In the genomic region with DNA sequence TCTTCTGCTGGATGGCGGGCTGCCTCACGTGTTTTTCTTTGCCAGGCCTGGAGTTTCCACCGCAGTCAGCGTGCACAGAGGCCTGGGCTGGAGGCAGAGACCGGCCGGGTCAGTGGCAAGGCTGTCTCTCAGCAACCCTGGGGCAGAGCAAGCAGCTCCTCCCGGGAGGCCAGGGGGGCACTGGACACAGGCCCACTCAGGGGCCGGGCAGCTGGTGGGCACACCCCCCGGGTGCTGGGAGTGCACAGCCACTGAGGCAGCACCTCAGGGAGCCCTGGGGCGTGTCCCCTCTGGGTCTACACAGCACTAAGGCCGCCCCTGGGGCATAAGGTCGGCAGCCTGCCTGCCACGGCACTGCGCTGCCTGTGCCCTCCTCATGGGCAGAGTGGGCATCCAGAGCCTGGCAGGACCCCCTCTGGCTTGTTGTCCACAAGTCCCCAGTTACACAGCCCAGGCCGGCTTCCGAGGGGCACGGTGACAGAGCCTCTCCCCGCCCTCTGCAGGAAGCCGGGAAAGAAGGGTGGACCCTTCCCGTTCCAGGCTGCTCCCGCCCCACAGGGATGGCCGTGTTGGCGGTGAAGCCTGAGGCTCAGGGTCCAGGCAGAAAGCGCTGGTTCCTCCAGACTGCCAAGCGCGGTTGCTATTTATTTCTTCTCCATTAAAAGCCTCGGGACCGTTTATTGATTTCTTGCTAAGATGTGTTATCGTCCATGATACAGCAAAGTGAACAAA, we compare ENCODE assay signal across 31 cellular contexts. TPM values are rescaled to one million over a fixed set of nuclear protein-coding genes. Genes with fewer than 3 reads are reported as not detected.
"Had no signal": no experiment of that assay in that cellular context is flagged by ENCODE, and none has a peak within 500 bp of the region (broad histone marks: within the 10 kb centered on the region; RNA-seq: fewer than 3 reads in every experiment).

No MANE protein-coding gene starts in this region.

- DNase-seq: activated CD4-positive, alpha-beta memory T cell treated with anti-CD3 and anti-CD28 coated beads, Interleukin-2, amount 10 ng/mL, durations not matched to agents 7 days and 5 days; activated CD4-positive, alpha-beta T cell treated with anti-CD3 and anti-CD28 coated beads, Interleukin-2, amount 10 ng/mL, durations not matched to agents 24 days and 14 days; activated CD8-positive, alpha-beta memory T cell treated with anti-CD3 and anti-CD28 coated beads, Interleukin-2, amount 10 ng/mL, durations not matched to agents 7 days and 5 days; activated gamma-delta T cell; effector memory CD8-positive, alpha-beta T cell; glutamatergic neuron; hippocampal formation; kidney glomerular epithelial cell; left ventricle myocardium inferior; naive thymus-derived CD8-positive, alpha-beta T cell; occipital lobe; small intestine; stimulated activated CD4-positive, alpha-beta T cell treated with anti-CD3 and anti-CD28 coated beads, Interleukin-2, amount 100 ng/mL, for 24 hours; stomach; uterus had no signal

- H3K4me1 ChIP-seq: breast epithelium, uterus had no signal

- H3K4me3 ChIP-seq: adrenal gland, breast epithelium, esophagus muscularis mucosa, left ventricle myocardium inferior, stomach, suprapubic skin, tibial nerve, uterus had no signal

- H3K9me3 ChIP-seq: adrenal gland, breast epithelium, esophagus muscularis mucosa, left ventricle myocardium inferior, stomach, suprapubic skin, tibial nerve, uterus had no signal

- H3K36me3 ChIP-seq: adrenal gland, breast epithelium, esophagus muscularis mucosa, left ventricle myocardium inferior, stomach, suprapubic skin, tibial nerve, uterus had no signal

- H3K27ac ChIP-seq: breast epithelium, esophagus muscularis mucosa, left ventricle myocardium inferior, stomach, suprapubic skin, tibial nerve, uterus had no signal

- ATAC-seq: activated CD8-positive, alpha-beta memory T cell treated with anti-CD3 and anti-CD28 coated beads, Interleukin-2, amount 10 ng/mL, durations not matched to agents 7 days and 5 days; activated naive CD4-positive, alpha-beta T cell treated with anti-CD3 and anti-CD28 coated beads, Interleukin-2, amount 50 U/mL, for 72 hours; effector memory CD8-positive, alpha-beta T cell; naive thymus-derived CD8-positive, alpha-beta T cell; sciatic nerve; stimulated activated effector memory CD8-positive, alpha-beta T cell treated with anti-CD3 and anti-CD28 coated beads, Interleukin-12 subunit alpha, Interleukin-12 subunit beta, amount 100 ng/mL, for 72 hours had no signal

- FAIRE-seq: astrocyte, colon, frontal cortex, small intestine had no signal

RNA-seq across cellular contexts. Expression of a gene that starts 18.5 kb away (rescaled TPM):
- total RNA-seq: activated CD4-positive, alpha-beta memory T cell treated with anti-CD3 and anti-CD28 coated beads, Interleukin-2, amount 10 ng/mL, durations not matched to agents 7 days and 5 days; activated CD4-positive, alpha-beta T cell treated with anti-CD3 and anti-CD28 coated beads, Interleukin-2, amount 10 ng/mL, durations not matched to agents 24 days and 14 days; activated CD8-positive, alpha-beta memory T cell treated with anti-CD3 and anti-CD28 coated beads, Interleukin-2, amount 10 ng/mL, durations not matched to agents 7 days and 5 days; activated naive CD4-positive, alpha-beta T cell treated with anti-CD3 and anti-CD28 coated beads, Interleukin-2, amount 50 U/mL, for 72 hours; activated T-helper 1 cell treated with anti-CD3 and anti-CD28 coated beads, Interleukin-12 subunit alpha, Interleukin-12 subunit beta, Interleukin-2, Interleukin-4 antibody, amounts not matched to agents 30 ng/mL and 10 ng/mL and 1 ng/mL, durations not matched to agents 14 hours and 24 hours and 36 hours; astrocyte; breast epithelium; left ventricle myocardium inferior; naive thymus-derived CD8-positive, alpha-beta T cell; occipital lobe; stomach; T-helper 2 cell treated with Interferon-gamma antibody and Interleukin-4, amounts not matched to agents 100 ng/mL and 5 ng/mL, for 36 hours had no signal
- polyA plus RNA-seq: naive thymus-derived CD8-positive, alpha-beta T cell had no signal

RNA-seq across cellular contexts. Expression of a gene that starts 29.1 kb away (rescaled TPM):
- total RNA-seq: activated CD4-positive, alpha-beta memory T cell treated with anti-CD3 and anti-CD28 coated beads, Interleukin-2, amount 10 ng/mL, durations not matched to agents 7 days and 5 days; activated CD4-positive, alpha-beta T cell treated with anti-CD3 and anti-CD28 coated beads, Interleukin-2, amount 10 ng/mL, durations not matched to agents 24 days and 14 days; activated CD8-positive, alpha-beta memory T cell treated with anti-CD3 and anti-CD28 coated beads, Interleukin-2, amount 10 ng/mL, durations not matched to agents 7 days and 5 days; activated naive CD4-positive, alpha-beta T cell treated with anti-CD3 and anti-CD28 coated beads, Interleukin-2, amount 50 U/mL, for 72 hours; activated T-helper 1 cell treated with anti-CD3 and anti-CD28 coated beads, Interleukin-12 subunit alpha, Interleukin-12 subunit beta, Interleukin-2, Interleukin-4 antibody, amounts not matched to agents 30 ng/mL and 10 ng/mL and 1 ng/mL, durations not matched to agents 14 hours and 24 hours and 36 hours; astrocyte; breast epithelium; dermis microvascular lymphatic vessel endothelial cell; esophagus muscularis mucosa; frontal cortex; left ventricle myocardium inferior; lung microvascular endothelial cell; mesothelial cell of epicardium; naive thymus-derived CD8-positive, alpha-beta T cell; occipital lobe; stomach; suprapubic skin; T-helper 2 cell treated with Interferon-gamma antibody and Interleukin-4, amounts not matched to agents 100 ng/mL and 5 ng/mL, for 36 hours; uterus had no signal
- polyA plus RNA-seq: naive thymus-derived CD8-positive, alpha-beta T cell had no signal

RNA-seq across cellular contexts. Expression of a gene that starts 50.9 kb away (rescaled TPM):
- total RNA-seq: naive thymus-derived CD8-positive, alpha-beta T cell; T-helper 2 cell treated with Interferon-gamma antibody and Interleukin-4, amounts not matched to agents 100 ng/mL and 5 ng/mL, for 36 hours had no signal
- polyA plus RNA-seq: naive thymus-derived CD8-positive, alpha-beta T cell had no signal
